8 cellular contexts compared by ENCODE assay signal in genomic region chr4:1873291-1873690, GRCh38. TPM values are rescaled to one million over a fixed set of nuclear protein-coding genes. Genes with fewer than 3 reads are reported as not detected.
A peak's percentile ranks its signal among the peaks of the same experiment; 100 is the strongest.
DNase-seq lines count a peak whose midpoint lies in the region; ATAC-seq and TF ChIP-seq lines count a peak whose summit lies in the region.

No MANE protein-coding gene starts in this region.

- no TSS peak for BruUV-seq in IMR-90 (replicated peaks; lab: Mats Ljungman, UMichigan)

- H3K56ac ChIP-seq in IMR-90 (ENCODE audit: extremely low read depth, insufficient read depth, low read length) = peak overlapping the region; percentile 74

- H3K79me1 ChIP-seq in IMR-90 (ENCODE audit: low read depth in 1 of 2, low read length in 2 of 2) (peaks cover 2 to 30% of the 10 kb centered on the region in 2 experiments; a peak in 2 of 4 replicates), mesenchymal stem cell (replicated peaks; ENCODE audit: low read length, poor library complexity, severe bottlenecking) (no peaks in the 10 kb centered on the region)

- H3K23ac ChIP-seq in IMR-90 (ENCODE audit: low read depth, low read length) = peak overlapping the region; percentile 53; the same call in 1 of the 2 replicates
- no peak overlapping the region for H3K23ac ChIP-seq in mesenchymal stem cell (ENCODE audit: low read length in 2 of 2)

- TF ChIP-seq POLR2A in IMR-90 (IDR thresholded peaks at IDR 0.05; ENCODE audit: low read depth, low read length) = no peak

- H2AK5ac ChIP-seq in IMR-90 (ENCODE audit: low read depth, low read length) (peak overlapping the region; percentile 38; the same call in 1 of the 2 replicates), mesenchymal stem cell (ENCODE audit: low read length, severe bottlenecking) (peak overlapping the region; percentile 49)

- CTCF ChIA-PET in IMR-90 (lab: Yijun Ruan, JAX) = interaction anchor here (0.8 kb wide), 1 partner anchor 16 kb away, joined by 3 read pairs; no protein-coding TSS in a partner anchor

- no peaks in the 10 kb centered on the region for H3K27me3 ChIP-seq in BLaER1 treated with 17β-estradiol and CSF1 and Interleukin-3, amounts not matched to agents 10 nM and 100 nM
- H3K27me3 ChIP-seq in IMR-90 (ENCODE audit: control insufficient read depth, insufficient read depth, low read length) = no peaks in the 10 kb centered on the region
- no peaks in the 10 kb centered on the region for H3K27me3 ChIP-seq in mesenchymal stem cell (ENCODE audit: control insufficient read depth in 1 of 2, insufficient read depth in 1 of 2, low read length in 2 of 2)
- H3K27me3 ChIP-seq in BE2C = no peaks in the 10 kb centered on the region

- H2BK15ac ChIP-seq in IMR-90 (ENCODE audit: low read depth, low read length) = peak overlapping the region; percentile 28; the same call in 1 of the 3 replicates
- no peak overlapping the region for H2BK15ac ChIP-seq in mesenchymal stem cell (ENCODE audit: low read depth, poor library complexity, severe bottlenecking)

- H3K18ac ChIP-seq in IMR-90 (ENCODE audit: low read depth, low read length) (peak overlapping the region; percentile 50; the same call in 1 of the 2 replicates), mesenchymal stem cell (ENCODE audit: low read depth in 1 of 2, low read length in 2 of 2) (no peak overlapping the region)

- H3K4ac ChIP-seq in IMR-90 (ENCODE audit: low read depth, low read length) = peak overlapping the region; percentile 68
- H3K4ac ChIP-seq in mesenchymal stem cell (ENCODE audit: low read depth in 1 of 2, low read length in 2 of 2) = no peak overlapping the region

- H2BK20ac ChIP-seq in IMR-90 (ENCODE audit: low read depth, low read length) = peak overlapping the region; percentile 40; the same call in 1 of the 2 replicates

- H2AK9ac ChIP-seq in IMR-90 (replicated peaks; ENCODE audit: low read depth, low read length, poor library complexity) = no peak overlapping the region

- peaks cover 0 to 12% (median 8%) of the 10 kb centered on the region in 11 experiments; a peak in 8 of 22 replicates for H3K36me3 ChIP-seq in BLaER1 treated with 17β-estradiol and CSF1 and Interleukin-3, amounts not matched to agents 10 nM and 100 nM
- H3K36me3 ChIP-seq in IMR-90 (ENCODE audit: control insufficient read depth, insufficient read depth, low read length) (no peaks in the 10 kb centered on the region), mesenchymal stem cell (ENCODE audit: control insufficient read depth in 1 of 2, insufficient read depth in 2 of 2, low read depth in 1 of 2, low read length in 2 of 2) (no peaks in the 10 kb centered on the region), BE2C (no peaks in the 10 kb centered on the region; the same call in 1 of the 2 replicates)

- peaks cover 0 to 56% (median 50%) of the 10 kb centered on the region in 11 experiments; a peak in 21 of 22 replicates for H4K20me1 ChIP-seq in BLaER1 treated with 17β-estradiol and CSF1 and Interleukin-3, amounts not matched to agents 10 nM and 100 nM
- H4K20me1 ChIP-seq in IMR-90 (ENCODE audit: insufficient read depth, low read length) = peaks cover 33% of the 10 kb centered on the region

- H3K4me1 ChIP-seq in BLaER1 treated with 17β-estradiol and CSF1 and Interleukin-3, amounts not matched to agents 10 nM and 100 nM = peaks cover 26 to 58% (median 42%) of the 10 kb centered on the region in 10 experiments
- peaks cover 19% of the 10 kb centered on the region for H3K4me1 ChIP-seq in IMR-90 (ENCODE audit: control insufficient read depth, insufficient read depth, low read length)
- peaks cover 11% of the 10 kb centered on the region for H3K4me1 ChIP-seq in mesenchymal stem cell (ENCODE audit: control insufficient read depth, insufficient read depth, low read depth, low read length)
- H3K4me1 ChIP-seq in BE2C = peaks cover 7% of the 10 kb centered on the region; the same call in 1 of the 2 replicates

- peak overlapping the region; percentile 38; the same call in 1 of the 2 replicates for H4K5ac ChIP-seq in IMR-90 (ENCODE audit: low read depth, low read length)

- peak overlapping the region in 9 of 11 experiments; percentile 93 to 99 (median 97); a peak in 15 of 22 replicates for H3K9ac ChIP-seq in BLaER1 treated with 17β-estradiol and CSF1 and Interleukin-3, amounts not matched to agents 10 nM and 100 nM
- peak overlapping the region; percentile 91; the same call in 1 of the 2 replicates for H3K9ac ChIP-seq in IMR-90 (ENCODE audit: low read depth, low read length)
- peak overlapping the region; percentile 83 for H3K9ac ChIP-seq in mesenchymal stem cell (ENCODE audit: low read length)

- ATAC-seq in IMR-90 (ENCODE audit: low read depth) (no peak), GM18873 (IDR thresholded peaks at IDR 0.05; ENCODE audit: low FRiP score, unreplicated experiment) (no peak)
- no peak for ATAC-seq in activated naive CD4-positive, alpha-beta T cell treated with anti-CD3 and anti-CD28 coated beads, Interleukin-2, amount 50 U/mL, for 72 hours

- in situ Hi-C loops in IMR-90 (cut with MboI; ENCODE audit: low sequenced_read_pairs) = no loop called here

- H2AFZ ChIP-seq in IMR-90 (replicated peaks; ENCODE audit: low read length, poor library complexity) = no peak overlapping the region
- no peak overlapping the region for H2AFZ ChIP-seq in mesenchymal stem cell (ENCODE audit: low read depth, low read length)

- no peak overlapping the region for H2BK12ac ChIP-seq in mesenchymal stem cell (ENCODE audit: low read length in 2 of 2)

- H2BK120ac ChIP-seq in IMR-90 (ENCODE audit: low read depth, low read length) (peak overlapping the region; percentile 65; the same call in 1 of the 2 replicates), mesenchymal stem cell (ENCODE audit: low read depth, low read length) (no peak overlapping the region)

- peak overlapping the region in 5 of 10 experiments; percentile 89 to 97 (median 96); a peak in 8 of 20 replicates for H3K4me3 ChIP-seq in BLaER1 treated with 17β-estradiol and CSF1 and Interleukin-3, amounts not matched to agents 10 nM and 100 nM
- peak overlapping the region; percentile 96; the same call in 1 of the 2 replicates for H3K4me3 ChIP-seq in IMR-90 (ENCODE audit: insufficient read depth, low read depth, low read length)
- H3K4me3 ChIP-seq in mesenchymal stem cell (ENCODE audit: insufficient read depth in 1 of 2, low read depth in 1 of 2, low read length in 2 of 2) = peak overlapping the region in 1 of 2 experiments; percentile 78
- H3K4me3 ChIP-seq in BE2C (ENCODE audit: low read depth, low read length) = no peak overlapping the region

- no peaks in the 10 kb centered on the region for H3K9me3 Mint-ChIP-seq in activated naive CD4-positive, alpha-beta T cell treated with anti-CD3 and anti-CD28 coated beads, Interleukin-2, amount 50 U/mL, for 72 hours

- peaks cover 13 to 29% of the 10 kb centered on the region in 2 donors for H3K36me3 Mint-ChIP-seq in activated naive CD4-positive, alpha-beta T cell treated with anti-CD3 and anti-CD28 coated beads, Interleukin-2, amount 50 U/mL, for 72 hours

- H4K91ac ChIP-seq in IMR-90 (ENCODE audit: insufficient read depth, low read depth, low read length) (peak overlapping the region; percentile 59), mesenchymal stem cell (ENCODE audit: low read length) (no peak overlapping the region)

- POLR2A ChIA-PET in IMR-90 (lab: Charles Lee; ENCODE audit: unreplicated experiment) = no interaction called here

- no peak for DNase-seq in IMR-90
- DNase-seq in activated naive CD4-positive, alpha-beta T cell treated with anti-CD3 and anti-CD28 coated beads, Interleukin-2, amount 50 U/mL, for 72 hours (ENCODE audit: low spot score in 2 of 2) = no peak
- no peak for DNase-seq in mesenchymal stem cell
- no peak for DNase-seq in cerebellum (ENCODE audit: low spot score)
- DNase-seq in BE2C = no peak
- DNase-seq in iPS-NIHi7 (ENCODE audit: extremely low spot score) = no peak

- H3K4me2 ChIP-seq in BLaER1 treated with 17β-estradiol and CSF1 and Interleukin-3, amounts not matched to agents 10 nM and 100 nM = peak overlapping the region; percentile 70 to 97 (median 92)
- H3K4me2 ChIP-seq in IMR-90 (ENCODE audit: low read depth, low read length) (peak overlapping the region; percentile 93), mesenchymal stem cell (ENCODE audit: low read length, poor library complexity, severe bottlenecking) (no peak overlapping the region)

- no CpG with 5 or more reads among the region's 4 CpGs for WGBS in IMR-90 (ENCODE audit: extremely low coverage in 2 of 2, insufficient read length in 1 of 2), 2 experiments
- WGBS in mesenchymal stem cell = 92% methylated on average over 2 of the region's 4 CpGs

- H2BK5ac ChIP-seq in IMR-90 (ENCODE audit: low read depth, low read length, poor library complexity, severe bottlenecking) (peak overlapping the region; percentile 93), mesenchymal stem cell (ENCODE audit: low read depth, low read length, poor library complexity, severe bottlenecking) (no peak overlapping the region)

- peaks cover 16% of the 10 kb centered on the region for H3K9me1 ChIP-seq in IMR-90 (ENCODE audit: insufficient read depth, low read length)

- dilution Hi-C loops in IMR-90 (cut with HindIII; ENCODE audit: low sequenced_read_pairs, unreplicated experiment) = no loop called here

- peak overlapping the region in 8 of 11 experiments; percentile 83 to 100 (median 95); a peak in 13 of 22 replicates for H3K27ac ChIP-seq in BLaER1 treated with 17β-estradiol and CSF1 and Interleukin-3, amounts not matched to agents 10 nM and 100 nM
- peak overlapping the region; percentile 36; the same call in 1 of the 2 replicates for H3K27ac ChIP-seq in IMR-90 (ENCODE audit: insufficient read depth, low read length)
- no peak overlapping the region for H3K27ac ChIP-seq in mesenchymal stem cell (ENCODE audit: low read length, poor library complexity, severe bottlenecking)

- H4K8ac ChIP-seq in IMR-90 (ENCODE audit: low read depth in 2 of 2, low read length in 2 of 2) = peak overlapping the region in 1 of 2 experiments; percentile 69; a peak in 2 of 4 replicates
- H4K8ac ChIP-seq in mesenchymal stem cell (ENCODE audit: low read length) = no peak overlapping the region

- intact Hi-C loops in IMR-90 (cut with micrococcal nuclease) = loop anchor here (2.0 kb wide), 1 partner anchor 26 kb away; no protein-coding TSS in a partner anchor

- TF ChIP-seq RAD21 in IMR-90 (IDR thresholded peaks at IDR 0.05; ENCODE audit: low read length) = no peak

- TF ChIP-seq CTCF in IMR-90 (conservative IDR thresholded peaks at IDR 0.05; ENCODE audit: low read depth, low read length) (no peak), BE2C (IDR thresholded peaks at IDR 0.05; ENCODE audit: low read depth, low read length) (no peak)

- peak overlapping the region; percentile 46; the same call in 1 of the 2 replicates for H3K14ac ChIP-seq in IMR-90 (replicated peaks; ENCODE audit: low read depth, low read length)
- no peak overlapping the region for H3K14ac ChIP-seq in mesenchymal stem cell (ENCODE audit: low read length in 2 of 2)

- no peaks in the 10 kb centered on the region for H3K9me3 ChIP-seq in BLaER1 treated with 17β-estradiol and CSF1 and Interleukin-3, amounts not matched to agents 10 nM and 100 nM (replicated peaks in 1 of 11)
- H3K9me3 ChIP-seq in IMR-90 (ENCODE audit: control insufficient read depth, insufficient read depth, low read length) = no peaks in the 10 kb centered on the region
- H3K9me3 ChIP-seq in mesenchymal stem cell (ENCODE audit: control insufficient read depth, low read length) = no peaks in the 10 kb centered on the region
- H3K9me3 ChIP-seq in BE2C = no peaks in the 10 kb centered on the region

- H3K27ac Mint-ChIP-seq in activated naive CD4-positive, alpha-beta T cell treated with anti-CD3 and anti-CD28 coated beads, Interleukin-2, amount 50 U/mL, for 72 hours = peak overlapping the region; percentile 87 to 100

RNA-seq across cellular contexts. Expression of gene NSD2, which starts 2.1 kb away (rescaled TPM):
- 62.2 and 68.1 TPM in 2 replicates for total RNA-seq in IMR-90 (2012; rRNA removed)
- 29.4 and 35.9 TPM in 2 replicates for polyA plus RNA-seq in IMR-90 (2012; rRNA removed)
- 16.7 and 21.3 TPM in 2 replicates for polyA plus RNA-seq in IMR-90 (2012; cell fraction: cytosol; rRNA removed)
- polyA plus RNA-seq in IMR-90 (2012; cell fraction: nucleus; rRNA removed; ENCODE audit: low replicate concordance) = 73.1 and 75.4 TPM in 2 replicates
- 100 to 1,000 TPM; 233 to 254 TPM for total RNA-seq in activated naive CD4-positive, alpha-beta T cell treated with anti-CD3 and anti-CD28 coated beads, Interleukin-2, amount 50 U/mL, for 72 hours
- polyA plus RNA-seq in mesenchymal stem cell (2013, experiment 1 of 2) = 17.1 TPM
- 16.3 TPM for polyA plus RNA-seq in mesenchymal stem cell (2013, experiment 2 of 2)
- total RNA-seq in cerebellum = 119 TPM
- 28.5 TPM for polyA plus RNA-seq in BE2C (2012; ENCODE audit: insufficient read depth, insufficient read length, low read depth)

RNA-seq across cellular contexts. Expression of gene LETM1, which starts 17.3 kb away (rescaled TPM):
- 49.3 and 68.0 TPM in 2 replicates for total RNA-seq in IMR-90 (2012; rRNA removed)
- polyA plus RNA-seq in IMR-90 (2012; rRNA removed) = 25.0 and 28.2 TPM in 2 replicates
- polyA plus RNA-seq in IMR-90 (2012; cell fraction: cytosol; rRNA removed) = 14.8 and 16.4 TPM in 2 replicates
- 60.7 and 127 TPM in 2 replicates for polyA plus RNA-seq in IMR-90 (2012; cell fraction: nucleus; rRNA removed; ENCODE audit: low replicate concordance)
- 10 to 100 TPM; 28.3 to 45.2 TPM for total RNA-seq in activated naive CD4-positive, alpha-beta T cell treated with anti-CD3 and anti-CD28 coated beads, Interleukin-2, amount 50 U/mL, for 72 hours
- 17.9 TPM for polyA plus RNA-seq in mesenchymal stem cell (2013, experiment 1 of 2)
- polyA plus RNA-seq in mesenchymal stem cell (2013, experiment 2 of 2) = 17.5 TPM
- 46.5 TPM for total RNA-seq in cerebellum
- polyA plus RNA-seq in BE2C (2012; ENCODE audit: insufficient read depth, insufficient read length, low read depth) = 74.3 TPM
